In genomic region chr15:101089579-101090459, GRCh38 we compare ENCODE assay signal across 15 cellular contexts.
A peak's percentile ranks its signal among the peaks of the same experiment; 100 is the strongest.
DNase-seq lines count a peak whose midpoint lies in the region; ATAC-seq, FAIRE-seq and TF ChIP-seq lines count a peak whose summit lies in the region.
"Had no signal": no experiment of that assay in that cellular context is flagged by ENCODE, and none has a peak within 500 bp of the region (broad histone marks: within the 10 kb centered on the region; RNA-seq: fewer than 3 reads in every experiment).

No MANE protein-coding gene starts in this region.

- no peaks in the 10 kb centered on the region for H3K36me3 ChIP-seq in H1 (ENCODE audit: control insufficient read depth in 2 of 4, insufficient read depth in 4 of 4, low read length in 3 of 4)
- no peaks in the 10 kb centered on the region for H3K36me3 ChIP-seq in spleen
- no peaks in the 10 kb centered on the region for H3K36me3 ChIP-seq in transverse colon
- H3K36me3 ChIP-seq: SJSA1 had no signal

- TF ChIP-seq EP300 in H1 (IDR thresholded peaks at IDR 0.05; ENCODE audit: borderline replicate concordance in 1 of 2, low read depth in 2 of 2, low read length in 2 of 2) (no peak), transverse colon (IDR thresholded peaks at IDR 0.05; ENCODE audit: low read depth) (no peak)

- DNase-seq in activated CD4-positive, alpha-beta T cell treated with anti-CD3 and anti-CD28 coated beads for 36 hours = no peak
- no peak for DNase-seq in activated CD4-positive, alpha-beta T cell treated with anti-CD3 and anti-CD28 coated beads, Interleukin-2, amount 50 U/mL, for 48 hours
- DNase-seq in RPMI7951 (ENCODE audit: low read depth) = peak; percentile 79
- no peak for DNase-seq in H1 (ENCODE audit: low read depth in 1 of 2, low spot score in 2 of 2)
- DNase-seq in spleen = no peak
- DNase-seq in T-helper 17 cell = no peak
- DNase-seq in transverse colon = no peak
- DNase-seq: activated CD4-positive, alpha-beta T cell treated with anti-CD3 and anti-CD28 coated beads, Interleukin-2, amount 50 U/mL, for 4 hours; foreskin keratinocyte; Karpas-422; NCI-H226; stimulated activated CD4-positive, alpha-beta T cell treated with anti-CD3 and anti-CD28 coated beads, Interleukin-4, amount 100 ng/mL, for 1 hour had no signal

- H3K18ac ChIP-seq in H1 (ENCODE audit: extremely low read depth, low read length) = no peak overlapping the region

- H3K36me3 Mint-ChIP-seq in activated CD4-positive, alpha-beta T cell treated with anti-CD3 and anti-CD28 coated beads for 36 hours (ENCODE audit: low read depth) = no peaks in the 10 kb centered on the region
- peaks cover 2% of the 10 kb centered on the region for H3K36me3 Mint-ChIP-seq in T-helper 17 cell (ENCODE audit: low read depth)

- no peak for TF ChIP-seq RAD21 in H1 (IDR thresholded peaks at IDR 0.05 in 1 of 2, conservative IDR thresholded peaks at IDR 0.05 in 1 of 2; ENCODE audit: low read depth in 2 of 2, low read length in 2 of 2)

- no peak overlapping the region for H4K5ac ChIP-seq in H1 (ENCODE audit: insufficient read length, low read depth, low read length)

- H3K79me2 ChIP-seq in H1 (ENCODE audit: control insufficient read depth in 1 of 2, insufficient read depth in 2 of 2, low read length in 2 of 2) = no peaks in the 10 kb centered on the region

- H3K9me3 Mint-ChIP-seq in activated CD4-positive, alpha-beta T cell treated with anti-CD3 and anti-CD28 coated beads for 36 hours (ENCODE audit: low read depth) = no peaks in the 10 kb centered on the region

- no peak overlapping the region for H2AFZ ChIP-seq in H1 (ENCODE audit: low read length)

- H3K9ac ChIP-seq in H1 (replicated peaks in 1 of 4; ENCODE audit: extremely low read depth in 1 of 4, low read depth in 3 of 4, low read length in 3 of 4) = no peak overlapping the region

- H3K27ac ChIP-seq in H1 (ENCODE audit: low read depth, low read length) (no peak overlapping the region), spleen (peak overlapping the region in 7 of 8 donors; percentile 53 to 87 (median 79)), transverse colon (no peak overlapping the region)
- H3K27ac ChIP-seq: 22Rv1, foreskin keratinocyte, SJSA1 had no signal

- no peak overlapping the region for H3K4me3 ChIP-seq in H1 (ENCODE audit: extremely low read depth in 1 of 4, insufficient read depth in 2 of 4, low read depth in 3 of 4, low read length in 4 of 4)
- no peak overlapping the region for H3K4me3 ChIP-seq in spleen
- H3K4me3 ChIP-seq in transverse colon = no peak overlapping the region
- H3K4me3 ChIP-seq: SJSA1 had no signal

- in situ Hi-C loops in transverse colon (cut with MboI; ENCODE audit: low pct_ligation_motif_present in 1 of 4, low pct_unique_long_range_greater_than_20kb in 1 of 4, low sequenced_read_pairs in 3 of 4) = loop anchor here (5.0 to 10.0 kb wide), 4 partner anchors 165 to 175 kb away; partner anchors contain the start of gene CHSY1 (in 1 of the 4)

- H3K4me2 ChIP-seq in H1 (ENCODE audit: insufficient read depth in 1 of 2, low read depth in 2 of 2, low read length in 2 of 2) = no peak overlapping the region

- no peak overlapping the region for H3K56ac ChIP-seq in H1 (replicated peaks; ENCODE audit: insufficient read length, low read depth, low read length)

- no peak overlapping the region for H3K23ac ChIP-seq in H1 (ENCODE audit: insufficient read length)

- no peaks in the 10 kb centered on the region; the same call in 1 of the 2 replicates for H3K23me2 ChIP-seq in H1 (ENCODE audit: low read depth, low read length)

- H2BK15ac ChIP-seq in H1 (ENCODE audit: low read length) = peak overlapping the region; percentile 94; the same call in 1 of the 2 replicates

- H3K27me3 ChIP-seq in H1 (replicated peaks in 1 of 4; ENCODE audit: control insufficient read depth in 3 of 4, extremely low read depth in 1 of 4, insufficient read depth in 3 of 4, low read length in 3 of 4) (no peaks in the 10 kb centered on the region), spleen (replicated peaks in 1 of 7) (peaks cover 0 to 5% (median 0%) of the 10 kb centered on the region in 7 donors), transverse colon (no peaks in the 10 kb centered on the region)
- H3K27me3 ChIP-seq: SJSA1 had no signal

- H3K4me3 Mint-ChIP-seq in activated CD4-positive, alpha-beta T cell treated with anti-CD3 and anti-CD28 coated beads for 36 hours = no peak overlapping the region
- H3K4me3 Mint-ChIP-seq in T-helper 17 cell = no peak overlapping the region

- CTCF ChIA-PET in activated CD4-positive, alpha-beta T cell treated with anti-CD3 and anti-CD28 coated beads for 36 hours (lab: Charles Lee) = interaction anchor here (0.7 to 2.5 kb wide), 12 partner anchors 36 to 781 kb away, joined by 3 to 31 read pairs (median 3); partner anchors contain the start of gene CHSY1
- CTCF ChIA-PET in H1 (lab: Charles Lee; ENCODE audit: partially characterized antibody) = interaction anchor here (0.6 to 11.1 kb wide), 32 partner anchors 10 to 181 kb away, joined by 3 to 72 read pairs (median 4); no protein-coding TSS in a partner anchor

- H4K20me1 ChIP-seq in H1 (replicated peaks in 1 of 2; ENCODE audit: control insufficient read depth in 1 of 2, insufficient read depth in 2 of 2, low read length in 2 of 2) = no peaks in the 10 kb centered on the region

- WGBS in H1 (ENCODE audit: extremely low coverage in 1 of 2, insufficient coverage in 1 of 2, insufficient read length in 1 of 2, insufficient replicate concordance in 2 of 2, low coverage in 1 of 2, low lambda C conversion rate in 2 of 2, missing lambda C conversion rate in 1 of 2), 2 experiments = 90% methylated on average over 9 of the region's 9 CpGs; no CpG with 5 or more reads in 1 of the 2 experiments
- WGBS in spleen, 5 donors = 66 to 76% (median 72%) methylated on average over 7 to 9 of the region's 9 CpGs
- WGBS in transverse colon (ENCODE audit: low coverage in 1 of 2), 2 donors = 78 to 100% methylated on average over 1 to 7 of the region's 9 CpGs

- H3K27me3 Mint-ChIP-seq in activated CD4-positive, alpha-beta T cell treated with anti-CD3 and anti-CD28 coated beads for 36 hours = no peaks in the 10 kb centered on the region
- peaks cover 26% of the 10 kb centered on the region for H3K27me3 Mint-ChIP-seq in T-helper 17 cell

- FAIRE-seq in H1 (lab: Jason Lieb, UNC) = no peak

- peak overlapping the region; percentile 84 for H2AK5ac ChIP-seq in H1 (ENCODE audit: low read depth, low read length)

- peak overlapping the region; percentile 99 for H4K91ac ChIP-seq in H1 (replicated peaks; ENCODE audit: insufficient read length, low read length)

- H2BK120ac ChIP-seq in H1 (replicated peaks; ENCODE audit: low read depth, low read length) = peak overlapping the region; percentile 30

- POLR2A ChIA-PET in activated CD4-positive, alpha-beta T cell treated with anti-CD3 and anti-CD28 coated beads for 36 hours (lab: Charles Lee) = no interaction called here
- POLR2A ChIA-PET in H1 (lab: Charles Lee; ENCODE audit: partially characterized antibody) = interaction anchor here (0.7 to 2.1 kb wide), 4 partner anchors 21 to 172 kb away, joined by 3 to 13 read pairs (median 4); no protein-coding TSS in a partner anchor

- peak overlapping the region; percentile 87; the same call in 1 of the 2 replicates for H2BK20ac ChIP-seq in H1 (ENCODE audit: low read length)

- H3K4me1 ChIP-seq in H1 (replicated peaks in 1 of 4; ENCODE audit: control insufficient read depth in 3 of 4, insufficient read depth in 4 of 4, low read length in 3 of 4) (peaks cover 0 to 1% (median 0%) of the 10 kb centered on the region in 4 experiments; a peak in 3 of 7 replicates), spleen (peaks cover 14 to 60% (median 43%) of the 10 kb centered on the region in 6 donors), transverse colon (peaks cover 0 to 12% (median 2%) of the 10 kb centered on the region in 4 donors)
- H3K4me1 ChIP-seq: foreskin keratinocyte had no signal

- intact Hi-C loops in activated CD4-positive, alpha-beta T cell treated with anti-CD3 and anti-CD28 coated beads for 36 hours (cut with DNase I, micrococcal nuclease) = loop anchor here (2.0 to 10.0 kb wide), 3 partner anchors 73 to 555 kb away; no protein-coding TSS in a partner anchor
- intact Hi-C loops in spleen (cut with DNase I; ENCODE audit: low total_unique reads) (loop anchor here (2.0 to 10.0 kb wide), 2 partner anchors 75 to 169 kb away; no protein-coding TSS in a partner anchor), transverse colon (cut with DNase I; ENCODE audit: low total_unique reads) (loop anchor here (5.0 kb wide), 1 partner anchor 167 kb away; no protein-coding TSS in a partner anchor)

- TF ChIP-seq POLR2A in H1 (IDR thresholded peaks at IDR 0.05; ENCODE audit: control extremely low read depth in 1 of 2, low read depth in 2 of 2, low read length in 2 of 2) (no peak), spleen (IDR thresholded peaks at IDR 0.05) (no peak), transverse colon (IDR thresholded peaks at IDR 0.05) (no peak)

- H2BK5ac ChIP-seq in H1 (ENCODE audit: low read depth, low read length) = peak overlapping the region; percentile 41; the same call in 1 of the 2 replicates

- peak overlapping the region; percentile 19 for H3K27ac Mint-ChIP-seq in activated CD4-positive, alpha-beta T cell treated with anti-CD3 and anti-CD28 coated beads for 36 hours
- H3K27ac Mint-ChIP-seq in T-helper 17 cell = no peak overlapping the region

- no peaks in the 10 kb centered on the region for H3K4me1 Mint-ChIP-seq in activated CD4-positive, alpha-beta T cell treated with anti-CD3 and anti-CD28 coated beads for 36 hours
- H3K4me1 Mint-ChIP-seq in T-helper 17 cell = peaks cover 3% of the 10 kb centered on the region

- no peaks in the 10 kb centered on the region for H3K79me1 ChIP-seq in H1 (ENCODE audit: low read depth, low read length)

- H2BK12ac ChIP-seq in H1 (ENCODE audit: low read depth, low read length) = peak overlapping the region; percentile 78; the same call in 1 of the 2 replicates

- H4K8ac ChIP-seq in H1 (ENCODE audit: extremely low read depth, insufficient read depth, low read length) = no peak overlapping the region

- H3K4ac ChIP-seq in H1 (replicated peaks; ENCODE audit: insufficient read length, low read depth, low read length) = no peak overlapping the region

- H3K9me3 ChIP-seq in H1 (ENCODE audit: insufficient read depth in 2 of 2, low read depth in 1 of 2, low read length in 1 of 2) = no peaks in the 10 kb centered on the region
- H3K9me3 ChIP-seq in spleen = no peaks in the 10 kb centered on the region
- H3K9me3 ChIP-seq in T-helper 17 cell (ENCODE audit: control insufficient read depth, low read length, poor library complexity, severe bottlenecking) = no peaks in the 10 kb centered on the region
- H3K9me3 ChIP-seq in transverse colon = no peaks in the 10 kb centered on the region
- H3K9me3 ChIP-seq: SJSA1 had no signal

- ATAC-seq in activated CD4-positive, alpha-beta T cell treated with anti-CD3 and anti-CD28 coated beads for 36 hours = no peak
- ATAC-seq in T-helper 17 cell (no peak), HG03175 (IDR thresholded peaks at IDR 0.05; ENCODE audit: unreplicated experiment) (no peak)

- TF ChIP-seq CTCF in H1 (IDR thresholded peaks at IDR 0.05; ENCODE audit: control extremely low read depth in 1 of 3, insufficient read depth in 1 of 3, low read depth in 1 of 3, low read length in 3 of 3) = no peak
- no peak for TF ChIP-seq CTCF in spleen (IDR thresholded peaks at IDR 0.05 in 8 of 11, conservative IDR thresholded peaks at IDR 0.05 in 3 of 11)
- TF ChIP-seq CTCF in transverse colon (IDR thresholded peaks at IDR 0.05) = no peak

- H3K14ac ChIP-seq in H1 (ENCODE audit: insufficient read length) = no peak overlapping the region

TF ChIP-seq in H1, 55 proteins besides CTCF, POLR2A, EP300 and RAD21 (continues in another document):
- TF ChIP-seq ASH2L (IDR thresholded peaks at IDR 0.05; ENCODE audit: low read length) = no peak

Comparison
In these comparisons a context has a peak if more than half of its experiments do, and no peak if none do; other contexts are left out.
1. H3K27ac ChIP-seq: peak in spleen (7 of 8); none in H1 (single experiment) and transverse colon (0 of 4).